32 cellular contexts compared by ENCODE assay signal in the genomic region with DNA sequence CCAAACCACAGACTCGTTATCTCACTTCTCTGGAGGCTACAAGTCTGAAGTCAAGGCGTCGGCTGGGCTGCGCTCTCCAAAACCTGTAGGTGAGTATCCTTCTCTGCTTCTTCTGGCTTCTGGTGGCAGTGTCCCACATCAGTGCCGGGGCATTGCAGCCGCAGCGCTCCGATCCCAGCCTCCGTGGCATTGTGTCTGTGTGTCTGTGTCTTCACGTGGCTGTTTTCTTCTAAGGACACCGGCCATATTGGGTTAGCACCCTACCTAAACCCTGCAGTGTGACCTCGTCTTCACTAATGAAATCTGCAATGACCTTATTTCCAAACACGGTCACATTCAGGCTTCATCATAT.
"Had no signal": no experiment of that assay in that cellular context is flagged by ENCODE, and none has a peak within 500 bp of the region (broad histone marks: within the 10 kb centered on the region; RNA-seq: fewer than 3 reads in every experiment).

No MANE protein-coding gene starts in this region.

- H3K4me3 ChIP-seq: coronary artery, dorsolateral prefrontal cortex, esophagus muscularis mucosa, gastrocnemius medialis, heart left ventricle had no signal

- H3K4me1 Mint-ChIP-seq: activated CD4-positive, alpha-beta T cell treated with anti-CD3 and anti-CD28 coated beads for 36 hours; activated CD4-positive, alpha-beta T cell treated with anti-CD3 and anti-CD28 coated beads, Interleukin-2, amount 10 ng/mL, durations not matched to agents 7 days and 5 days; activated T-helper 17 cell treated with anti-CD3 and anti-CD28 coated beads, Interleukin-2, amount 50 U/mL, for 72 hours; central memory CD8-positive, alpha-beta T cell; endodermal cell had no signal

- H3K27me3 ChIP-seq: brain microvascular endothelial cell, dorsolateral prefrontal cortex, esophagus muscularis mucosa, foreskin keratinocyte, gastrocnemius medialis, heart left ventricle had no signal

- H3K27me3 Mint-ChIP-seq: activated CD4-positive, alpha-beta T cell treated with anti-CD3 and anti-CD28 coated beads for 36 hours; activated CD4-positive, alpha-beta T cell treated with anti-CD3 and anti-CD28 coated beads, Interleukin-2, amount 10 ng/mL, durations not matched to agents 7 days and 5 days; activated CD8-positive, alpha-beta T cell treated with anti-CD3 and anti-CD28 coated beads for 36 hours; activated naive CD8-positive, alpha-beta T cell; activated T-helper 17 cell treated with anti-CD3 and anti-CD28 coated beads, Interleukin-2, amount 50 U/mL, for 72 hours; central memory CD8-positive, alpha-beta T cell; dendritic cell treated with granulocyte-macrophage colony-stimulating factor and Interleukin-4, amounts not matched to agents 40 ng/mL and 50 ng/mL, for 4 days had no signal

- DNase-seq: activated CD4-positive, alpha-beta T cell treated with anti-CD3 and anti-CD28 coated beads for 36 hours; activated CD4-positive, alpha-beta T cell treated with anti-CD3 and anti-CD28 coated beads, Interleukin-2, amount 10 ng/mL, durations not matched to agents 7 days and 5 days; activated CD4-positive, alpha-beta T cell treated with anti-CD3 and anti-CD28 coated beads, Interleukin-2, amount 50 U/mL, for 48 hours; activated CD4-positive, CD25-positive, alpha-beta regulatory T cell; activated CD4-positive, CD25-positive, alpha-beta regulatory T cell treated with anti-CD3 and anti-CD28 coated beads, Interleukin-2, amount 50 U/mL, for 72 hours; activated CD8-positive, alpha-beta memory T cell treated with anti-CD3 and anti-CD28 coated beads for 24 hours; activated CD8-positive, alpha-beta T cell treated with anti-CD3 and anti-CD28 coated beads for 36 hours; activated effector memory CD4-positive, alpha-beta T cell treated with Interleukin-2 at 50 U/mL for 16 hours; activated gamma-delta T cell treated with Interleukin-2 at 50 U/mL for 16 hours; activated naive CD4-positive, alpha-beta T cell treated with anti-CD3 and anti-CD28 coated beads, Interleukin-2, amount 50 U/mL, for 16 hours; activated naive CD4-positive, alpha-beta T cell treated with Interleukin-2 at 50 U/mL for 16 hours; activated T-cell treated with anti-CD3 and anti-CD28 coated beads, Interleukin-2, amount 50 U/mL, for 4 hours; amniotic stem cell; anterior cingulate cortex; brain microvascular endothelial cell; dorsolateral prefrontal cortex; effector memory CD4-positive, alpha-beta T cell; endodermal cell; erythroblast; foreskin keratinocyte; gastrocnemius medialis; glutamatergic neuron; heart left ventricle; T1000 had no signal

- H3K27ac Mint-ChIP-seq: activated CD4-positive, alpha-beta T cell treated with anti-CD3 and anti-CD28 coated beads for 36 hours; activated CD4-positive, alpha-beta T cell treated with anti-CD3 and anti-CD28 coated beads, Interleukin-2, amount 10 ng/mL, durations not matched to agents 7 days and 5 days; activated CD8-positive, alpha-beta T cell treated with anti-CD3 and anti-CD28 coated beads for 36 hours; activated naive CD8-positive, alpha-beta T cell; activated T-helper 17 cell treated with anti-CD3 and anti-CD28 coated beads, Interleukin-2, amount 50 U/mL, for 72 hours; dendritic cell treated with granulocyte-macrophage colony-stimulating factor and Interleukin-4, amounts not matched to agents 40 ng/mL and 50 ng/mL, for 4 days; endodermal cell; T-helper 1 cell treated with Interleukin-12 subunit alpha and Interleukin-12 subunit beta and Interleukin-4 antibody, amounts not matched to agents 30 μg/mL and 1 μg/mL, for 36 hours; T-helper 2 cell treated with Interferon-gamma antibody and Interleukin-4, amounts not matched to agents 5 μg/mL and 100 μg/mL, for 36 hours had no signal

- H3K36me3 ChIP-seq: brain microvascular endothelial cell, esophagus muscularis mucosa, gastrocnemius medialis, heart left ventricle had no signal

- H3K9me3 ChIP-seq: gastrocnemius medialis had no signal

- H3K4me3 Mint-ChIP-seq: activated CD4-positive, alpha-beta T cell treated with anti-CD3 and anti-CD28 coated beads for 36 hours; activated CD4-positive, alpha-beta T cell treated with anti-CD3 and anti-CD28 coated beads, Interleukin-2, amount 10 ng/mL, durations not matched to agents 7 days and 5 days; activated CD8-positive, alpha-beta T cell treated with anti-CD3 and anti-CD28 coated beads for 36 hours; activated naive CD8-positive, alpha-beta T cell; activated T-cell treated with anti-CD3 and anti-CD28 coated beads, Interleukin-2, amount 50 U/mL, for 4 hours; activated T-helper 17 cell treated with anti-CD3 and anti-CD28 coated beads, Interleukin-2, amount 50 U/mL, for 72 hours; central memory CD8-positive, alpha-beta T cell; dendritic cell treated with granulocyte-macrophage colony-stimulating factor and Interleukin-4, amounts not matched to agents 40 ng/mL and 50 ng/mL, for 4 days; endodermal cell; T-helper 1 cell treated with Interleukin-12 subunit alpha and Interleukin-12 subunit beta and Interleukin-4 antibody, amounts not matched to agents 30 μg/mL and 1 μg/mL, for 36 hours; T-helper 2 cell treated with Interferon-gamma antibody and Interleukin-4, amounts not matched to agents 5 μg/mL and 100 μg/mL, for 36 hours had no signal

- H3K27ac ChIP-seq: brain microvascular endothelial cell, coronary artery, dorsolateral prefrontal cortex, esophagus muscularis mucosa, foreskin keratinocyte, gastrocnemius medialis, heart left ventricle had no signal

- H3K4me1 ChIP-seq: esophagus muscularis mucosa, foreskin keratinocyte, gastrocnemius medialis, heart left ventricle had no signal

- H3K36me3 Mint-ChIP-seq: activated naive CD8-positive, alpha-beta T cell had no signal

- ATAC-seq: activated CD4-positive, alpha-beta T cell treated with anti-CD3 and anti-CD28 coated beads for 36 hours; activated CD8-positive, alpha-beta T cell treated with anti-CD3 and anti-CD28 coated beads for 36 hours; activated T-cell treated with anti-CD3 and anti-CD28 coated beads, Interleukin-2, amount 50 U/mL, for 4 hours; activated T-helper 17 cell treated with anti-CD3 and anti-CD28 coated beads, Interleukin-2, amount 50 U/mL, for 72 hours; foreskin keratinocyte; gastrocnemius medialis; heart left ventricle had no signal
